Comparison of ENCODE assay signal across 34 cellular contexts in genomic region chr11:113901141-113901540, GRCh38. TPM values are rescaled to one million over a fixed set of nuclear protein-coding genes. Genes with fewer than 3 reads are reported as not detected.
"Had no signal": no experiment of that assay in that cellular context is flagged by ENCODE, and none has a peak within 500 bp of the region (broad histone marks: within the 10 kb centered on the region; RNA-seq: fewer than 3 reads in every experiment).

No MANE protein-coding gene starts in this region.

- H3K27ac ChIP-seq: colonic mucosa, epithelial cell of prostate, esophagus squamous epithelium, gastrocnemius medialis, heart right ventricle, left lung, lower lobe of right lung had no signal

- H3K4me1 ChIP-seq: colonic mucosa, esophagus squamous epithelium, left lung, lower lobe of right lung had no signal

- H3K4me3 ChIP-seq: colonic mucosa, esophagus squamous epithelium, gastrocnemius medialis, heart right ventricle, left lung, lower lobe of right lung had no signal

- DNase-seq: colonic mucosa; cortex of kidney; effector CD8-positive, alpha-beta T cell; effector memory CD8-positive, alpha-beta T cell; endodermal cell; erythroblast; esophagus squamous epithelium; foreskin fibroblast; foreskin melanocyte; gastrocnemius medialis; glutamatergic neuron; heart right ventricle; hypothalamus; immature natural killer cell; left cardiac atrium; left lung; left ventricle myocardium superior; lower lobe of right lung; mesendoderm; midbrain had no signal

- H3K27me3 ChIP-seq: colonic mucosa, esophagus squamous epithelium, gastrocnemius medialis had no signal

- H3K4me3 Mint-ChIP-seq: dendritic cell treated with granulocyte-macrophage colony-stimulating factor and Interleukin-4, amounts not matched to agents 40 ng/mL and 50 ng/mL, for 4 days; effector memory CD8-positive, alpha-beta T cell; endodermal cell; immature natural killer cell; memory B cell had no signal

- H3K9me3 ChIP-seq: colonic mucosa, esophagus squamous epithelium, gastrocnemius medialis, heart right ventricle, left lung, lower lobe of right lung had no signal

- FAIRE-seq: endometrium, keratinocyte had no signal

- H3K36me3 ChIP-seq: colonic mucosa, esophagus squamous epithelium, gastrocnemius medialis, heart right ventricle, left lung, lower lobe of right lung had no signal

- H3K36me3 Mint-ChIP-seq: immature natural killer cell, memory B cell had no signal

- ATAC-seq: effector memory CD8-positive, alpha-beta T cell; esophagus mucosa; gastrocnemius medialis; heart right ventricle; left cardiac atrium; left lung; left ventricle myocardium superior; lower lobe of right lung had no signal

- H3K27me3 Mint-ChIP-seq: memory B cell had no signal

- H3K27ac Mint-ChIP-seq: dendritic cell treated with granulocyte-macrophage colony-stimulating factor and Interleukin-4, amounts not matched to agents 40 ng/mL and 50 ng/mL, for 4 days; effector memory CD8-positive, alpha-beta T cell; endodermal cell; immature natural killer cell; memory B cell had no signal

- H3K9me3 Mint-ChIP-seq: dendritic cell treated with granulocyte-macrophage colony-stimulating factor and Interleukin-4, amounts not matched to agents 40 ng/mL and 50 ng/mL, for 4 days; effector memory CD8-positive, alpha-beta T cell; endodermal cell; immature natural killer cell; memory B cell had no signal

RNA-seq across cellular contexts. Expression of gene HTR3B, which starts 3.5 kb away (rescaled TPM):
- total RNA-seq: chondrocyte, colonic mucosa, dermis microvascular lymphatic vessel endothelial cell, endodermal cell, gastrocnemius medialis, glomerular endothelial cell, heart right ventricle, kidney epithelial cell, left cardiac atrium, left lung, left ventricle myocardium superior, lower leg skin, lower lobe of right lung, lung microvascular endothelial cell, mononuclear cell, mucosa of gallbladder had no signal
- polyA plus RNA-seq: heart right ventricle, immature natural killer cell, keratinocyte had no signal
